10 cellular contexts compared by ENCODE assay signal in genomic region chr2:70993689-70993986, GRCh38. TPM values are rescaled to one million over a fixed set of nuclear protein-coding genes. Genes with fewer than 3 reads are reported as not detected.
A peak's percentile ranks its signal among the peaks of the same experiment; 100 is the strongest.
DNase-seq lines count a peak whose midpoint lies in the region; ATAC-seq and TF ChIP-seq lines count a peak whose summit lies in the region.
"Had no signal": no experiment of that assay in that cellular context is flagged by ENCODE, and none has a peak within 500 bp of the region (broad histone marks: within the 10 kb centered on the region; RNA-seq: fewer than 3 reads in every experiment).

No MANE protein-coding gene starts in this region.

- TF ChIP-seq CTCF in BJ (IDR thresholded peaks at IDR 0.05; ENCODE audit: insufficient read depth, low read depth, low read length) (no peak), nephron progenitor cell (IDR thresholded peaks at IDR 0.05) (no peak), RWPE1 (conservative IDR thresholded peaks at IDR 0.05; ENCODE audit: low read depth) (no peak)

- peak overlapping the region; percentile 98 for H3K4me3 Mint-ChIP-seq in nephron progenitor cell

- H3K27ac ChIP-seq in Karpas-422 (ENCODE audit: low read length) (no peak overlapping the region; the same call in 1 of the 2 replicates), RWPE1 (no peak overlapping the region)
- H3K27ac ChIP-seq in effector memory CD4-positive, alpha-beta T cell (ENCODE audit: insufficient read depth, low read length, poor library complexity, severe bottlenecking) = peak overlapping the region; percentile 77

- peaks cover 9% of the 10 kb centered on the region for H3K36me3 Mint-ChIP-seq in nephron progenitor cell (ENCODE audit: low read depth)

- H3K79me2 ChIP-seq in Karpas-422 (ENCODE audit: low read length) = peaks cover 47% of the 10 kb centered on the region

- H3K27me3 ChIP-seq in BJ (ENCODE audit: control insufficient read depth, insufficient read depth, low read length) = no peaks in the 10 kb centered on the region
- H3K27me3 ChIP-seq in Karpas-422 (ENCODE audit: low read length) = no peaks in the 10 kb centered on the region
- H3K27me3 ChIP-seq in effector memory CD4-positive, alpha-beta T cell (replicated peaks; ENCODE audit: control insufficient read depth, insufficient read depth, low read length, poor library complexity, severe bottlenecking) = no peaks in the 10 kb centered on the region

- peaks cover 9% of the 10 kb centered on the region for H3K36me3 ChIP-seq in BJ (ENCODE audit: control insufficient read depth, insufficient read depth, low read length)
- peaks cover 22% of the 10 kb centered on the region; the same call in 1 of the 2 replicates for H3K36me3 ChIP-seq in Karpas-422 (ENCODE audit: insufficient read depth, low read length)
- peaks cover 30% of the 10 kb centered on the region for H3K36me3 ChIP-seq in effector memory CD4-positive, alpha-beta T cell (ENCODE audit: control insufficient read depth, insufficient read depth, low read length)

- H3K27me3 Mint-ChIP-seq in nephron progenitor cell (ENCODE audit: low read depth, poor library complexity) = peaks cover 13% of the 10 kb centered on the region

- H3K4me1 Mint-ChIP-seq in nephron progenitor cell = peaks cover 26% of the 10 kb centered on the region

- DNase-seq in BJ (ENCODE audit: low read depth) = no peak
- DNase-seq in Karpas-422 = no peak
- no peak for DNase-seq in effector memory CD4-positive, alpha-beta T cell
- no peak for DNase-seq in nephron progenitor cell
- no peak for DNase-seq in RWPE1 (ENCODE audit: low spot score)
- no peak for DNase-seq in epidermal melanocyte (ENCODE audit: insufficient read length, low spot score)
- DNase-seq in DMS114 treated with DMSO at 0.1 percent for 48 hours (lab: John Stamatoyannopoulos, UW; ENCODE audit: unreplicated experiment) = no peak
- DNase-seq: NCI-H2227 treated with DMSO at 0.1 percent for 48 hours had no signal

- peaks cover 23% of the 10 kb centered on the region for H3K4me1 ChIP-seq in Karpas-422 (ENCODE audit: low read length)
- peaks cover 14% of the 10 kb centered on the region for H3K4me1 ChIP-seq in effector memory CD4-positive, alpha-beta T cell (ENCODE audit: control insufficient read depth, insufficient read depth, low read length, poor library complexity, severe bottlenecking)

- no peaks in the 10 kb centered on the region for H3K9me2 ChIP-seq in Karpas-422 (replicated peaks; ENCODE audit: insufficient read depth, low read length)

- H3K4me3 ChIP-seq in BJ (ENCODE audit: low read depth, low read length) (peak overlapping the region; percentile 85), Karpas-422 (ENCODE audit: low read length) (peak overlapping the region; percentile 93)
- H3K4me3 ChIP-seq in effector memory CD4-positive, alpha-beta T cell (ENCODE audit: insufficient read depth, low read depth, low read length, poor library complexity, severe bottlenecking) = peak overlapping the region; percentile 93

- no peak overlapping the region for H2AFZ ChIP-seq in Karpas-422 (ENCODE audit: low read length)

- no peaks in the 10 kb centered on the region for H3K9me3 Mint-ChIP-seq in nephron progenitor cell

- POLR2A ChIA-PET in BJ (lab: Charles Lee) = no interaction called here
- POLR2A ChIA-PET in RWPE1 (lab: Yijun Ruan, JAX; ENCODE audit: low non-redundant PET) = no interaction called here

- H3K4me2 ChIP-seq in Karpas-422 (ENCODE audit: low read depth, low read length, poor library complexity, severe bottlenecking) = peak overlapping the region; percentile 80

- peaks cover 17% of the 10 kb centered on the region for H4K20me1 ChIP-seq in Karpas-422 (ENCODE audit: insufficient read depth, low read depth, low read length)

- H3K9me3 ChIP-seq in Karpas-422 (ENCODE audit: low read length) = no peaks in the 10 kb centered on the region
- no peaks in the 10 kb centered on the region for H3K9me3 ChIP-seq in effector memory CD4-positive, alpha-beta T cell (ENCODE audit: control insufficient read depth, low read length)

- CTCF ChIA-PET in BJ (lab: Yijun Ruan, JAX) (interaction anchor here (2.6 kb wide), 1 partner anchor 10 kb away, joined by 12 read pairs; no protein-coding TSS in a partner anchor), RWPE1 (lab: Yijun Ruan, JAX) (interaction anchor here (1.2 kb wide), 1 partner anchor 8 kb away, joined by 3 read pairs; no protein-coding TSS in a partner anchor)

- H3K9ac ChIP-seq in Karpas-422 (ENCODE audit: low read length) = peak overlapping the region; percentile 98

- no peak for ATAC-seq in HG03354 (IDR thresholded peaks at IDR 0.05; ENCODE audit: poor library complexity, severe bottlenecking, unreplicated experiment)

- H3K27ac Mint-ChIP-seq in nephron progenitor cell = no peak overlapping the region

RNA-seq across cellular contexts. Expression of gene TEX261, which starts 1.0 kb away (rescaled TPM):
- 83.2 and 101 TPM in 2 replicates for polyA plus RNA-seq in BJ (2011; rRNA removed)
- polyA minus RNA-seq in BJ (2011; rRNA and poly(A)+ RNA removed) = 62.9 and 67.7 TPM in 2 replicates
- total RNA-seq in Karpas-422 (2014; rRNA removed; shearing (Covaris generic); ENCODE audit: low replicate concordance) = 62.8 and 69.2 TPM in 2 replicates

RNA-seq across cellular contexts. Expression of gene ANKRD53, which starts 15.2 kb away (rescaled TPM):
- 0.36 and 0.43 TPM in 2 replicates for polyA plus RNA-seq in BJ (2011; rRNA removed)
- polyA minus RNA-seq in BJ (2011; rRNA and poly(A)+ RNA removed) = 0.98 and 1.00 TPM in 2 replicates
- 0.14 TPM in 1 of 2 replicates, not detected in the other for total RNA-seq in Karpas-422 (2014; rRNA removed; shearing (Covaris generic); ENCODE audit: low replicate concordance)

RNA-seq across cellular contexts. Expression of gene ATP6V1B1, which starts 57.9 kb away (rescaled TPM):
- 0.85 and 1.3 TPM in 2 replicates for polyA plus RNA-seq in BJ (2011; rRNA removed)
- not detected in 2 replicates for polyA minus RNA-seq in BJ (2011; rRNA and poly(A)+ RNA removed)
- not detected in 2 replicates for total RNA-seq in Karpas-422 (2014; rRNA removed; shearing (Covaris generic); ENCODE audit: low replicate concordance)
- total RNA-seq: glomerular endothelial cell had no signal
